31 cellular contexts compared by ENCODE assay signal in genomic region chr11:96107143-96107829, GRCh38.
DNase-seq lines count a peak whose midpoint lies in the region; ATAC-seq and TF ChIP-seq lines count a peak whose summit lies in the region.
"Had no signal": no experiment of that assay in that cellular context is flagged by ENCODE, and none has a peak within 500 bp of the region (broad histone marks: within the 10 kb centered on the region; RNA-seq: fewer than 3 reads in every experiment).

No MANE protein-coding gene starts in this region.

- H3K27me3 ChIP-seq in smooth muscle cell (ENCODE audit: low read depth) (no peaks in the 10 kb centered on the region), MG63 (no peaks in the 10 kb centered on the region)
- H3K27me3 ChIP-seq: gastrocnemius medialis, left lung, ovary, tibial artery had no signal

- H3K79me2 ChIP-seq in smooth muscle cell (ENCODE audit: low read depth): peaks cover 53% of the 10 kb centered on the region

- H3K36me3 ChIP-seq in smooth muscle cell (ENCODE audit: low read depth) (no peaks in the 10 kb centered on the region), MG63 (no peaks in the 10 kb centered on the region)
- H3K36me3 ChIP-seq: gastrocnemius medialis, HAP-1, left lung, ovary, tibial artery, WERI-Rb-1 had no signal

- H3K4me3 Mint-ChIP-seq in activated T-cell treated with anti-CD3 and anti-CD28 coated beads, Interleukin-2, amount 50 U/mL, for 72 hours: no peak overlapping the region
- H3K4me3 Mint-ChIP-seq: activated naive CD8-positive, alpha-beta T cell treated with anti-CD3 and anti-CD28 coated beads, Interleukin-2, amount 50 U/mL, for 24 hours; B cell; naive B cell; T-helper 2 cell treated with Interferon-gamma antibody and Interleukin-4, amounts not matched to agents 5 μg/mL and 100 μg/mL, for 36 hours had no signal

- peaks cover 11% of the 10 kb centered on the region for H3F3A ChIP-seq in smooth muscle cell (ENCODE audit: low read depth)

- 88% methylated on average over 5 of the region's 5 CpGs for WGBS in smooth muscle cell (ENCODE audit: low lambda C conversion rate)

- no peak overlapping the region for H3K4me2 ChIP-seq in smooth muscle cell
- H3K4me2 ChIP-seq: PC-9 had no signal

- no peaks in the 10 kb centered on the region for H3K9me3 Mint-ChIP-seq in activated T-cell treated with anti-CD3 and anti-CD28 coated beads, Interleukin-2, amount 50 U/mL, for 72 hours
- H3K9me3 Mint-ChIP-seq: activated naive CD8-positive, alpha-beta T cell treated with anti-CD3 and anti-CD28 coated beads, Interleukin-2, amount 50 U/mL, for 24 hours; activated T-helper 2 cell treated with anti-CD3 and anti-CD28 coated beads, Interferon-gamma antibody, Interleukin-2, Interleukin-4, amounts not matched to agents 10 μg/mL and 5 μg/mL and 100 μg/mL, durations not matched to agents 14 hours and 24 hours and 36 hours; naive B cell; T-helper 2 cell treated with Interferon-gamma antibody and Interleukin-4, amounts not matched to agents 5 μg/mL and 100 μg/mL, for 36 hours had no signal

- no peak for DNase-seq in activated T-cell treated with anti-CD3 and anti-CD28 coated beads, Interleukin-2, amount 50 U/mL, for 72 hours
- no peak for DNase-seq in activated T-cell treated with anti-CD3 and anti-CD28 coated beads, Interleukin-2, amount 50 U/mL, for 48 hours
- DNase-seq in NCI-H69 (lab: John Stamatoyannopoulos, UW): peak; percentile 74
- peak; percentile 63 for DNase-seq in islet precursor cell
- no peak for DNase-seq in smooth muscle cell (lab: John Stamatoyannopoulos, UW; ENCODE audit: unreplicated experiment)
- no peak for DNase-seq in NCI-H2171 treated with DMSO at 0.1 percent for 48 hours (lab: John Stamatoyannopoulos, UW)
- no peak for DNase-seq in MG63
- DNase-seq in GM10266 (ENCODE audit: extremely low spot score): no peak
- DNase-seq: activated CD8-positive, alpha-beta memory T cell treated with anti-CD3 and anti-CD28 coated beads, Interleukin-2, amount 50 U/mL, for 4 hours; activated naive CD8-positive, alpha-beta T cell treated with anti-CD3 and anti-CD28 coated beads, Interleukin-2, amount 50 U/mL, for 24 hours; Caco-2; DMS79; gastrocnemius medialis; GDM1; hypothalamus; left lung; naive B cell; NCI-H1417 treated with DMSO at 0.1 percent for 48 hours; NCI-H2081; NCI-H510A; NK-92 treated with Interleukin-12 subunit alpha and Interleukin-12 subunit beta, amount 100 ng/mL, for 24 hours; ovary; PC-9; stimulated activated CD4-positive, alpha-beta T cell treated with anti-CD3 and anti-CD28 coated beads, Interleukin-2, amount 100 ng/mL, for 24 hours; tibial artery; WERI-Rb-1 had no signal

- ATAC-seq in activated T-cell treated with anti-CD3 and anti-CD28 coated beads, Interleukin-2, amount 50 U/mL, for 72 hours (replicated peaks in 1 of 2): no peak
- ATAC-seq: activated naive CD8-positive, alpha-beta T cell treated with anti-CD3 and anti-CD28 coated beads, Interleukin-2, amount 50 U/mL, for 24 hours; gastrocnemius medialis; Right ventricle myocardium inferior had no signal

- no peaks in the 10 kb centered on the region for H3K27me3 Mint-ChIP-seq in activated T-cell treated with anti-CD3 and anti-CD28 coated beads, Interleukin-2, amount 50 U/mL, for 72 hours (ENCODE audit: low read depth)
- H3K27me3 Mint-ChIP-seq: activated naive CD8-positive, alpha-beta T cell treated with anti-CD3 and anti-CD28 coated beads, Interleukin-2, amount 50 U/mL, for 24 hours; B cell; naive B cell had no signal

- H2AFZ ChIP-seq in smooth muscle cell (ENCODE audit: low read depth): no peak overlapping the region
- H2AFZ ChIP-seq: PC-9 had no signal

- H3K4me1 ChIP-seq in smooth muscle cell (ENCODE audit: low read depth): peaks cover 22% of the 10 kb centered on the region

- peaks cover 4 to 18% of the 10 kb centered on the region in 2 donors for H3K36me3 Mint-ChIP-seq in activated T-cell treated with anti-CD3 and anti-CD28 coated beads, Interleukin-2, amount 50 U/mL, for 72 hours (ENCODE audit: insufficient read depth in 2 of 2)
- H3K36me3 Mint-ChIP-seq: naive B cell had no signal

- H3K9me3 ChIP-seq in smooth muscle cell (replicated peaks; ENCODE audit: low read depth) (no peaks in the 10 kb centered on the region), MG63 (no peaks in the 10 kb centered on the region)
- H3K9me3 ChIP-seq: Caco-2, gastrocnemius medialis, HAP-1, left lung, ovary, tibial artery had no signal

- TF ChIP-seq CTCF in smooth muscle cell (IDR thresholded peaks at IDR 0.05; ENCODE audit: borderline replicate concordance, insufficient read depth, poor library complexity, severe bottlenecking) (no peak), GM10266 (IDR thresholded peaks at IDR 0.05; ENCODE audit: control insufficient read depth, insufficient read depth, low read depth, missing control alignments) (no peak)

- H4K20me1 ChIP-seq in smooth muscle cell (ENCODE audit: low read depth): no peaks in the 10 kb centered on the region

- no peak overlapping the region for H3K9ac ChIP-seq in smooth muscle cell (ENCODE audit: low read depth)

- H3K4me3 ChIP-seq in smooth muscle cell (no peak overlapping the region), MG63 (no peak overlapping the region)
- H3K4me3 ChIP-seq: gastrocnemius medialis, HAP-1, left lung, ovary, PC-9, tibial artery had no signal

- H3K4me1 Mint-ChIP-seq in activated T-cell treated with anti-CD3 and anti-CD28 coated beads, Interleukin-2, amount 50 U/mL, for 72 hours (ENCODE audit: low read depth): peaks cover 57% of the 10 kb centered on the region

- H3K27ac Mint-ChIP-seq in activated T-cell treated with anti-CD3 and anti-CD28 coated beads, Interleukin-2, amount 50 U/mL, for 72 hours: peak overlapping the region; percentile 34
- H3K27ac Mint-ChIP-seq: activated naive CD8-positive, alpha-beta T cell treated with anti-CD3 and anti-CD28 coated beads, Interleukin-2, amount 50 U/mL, for 24 hours; activated T-helper 2 cell treated with anti-CD3 and anti-CD28 coated beads, Interferon-gamma antibody, Interleukin-2, Interleukin-4, amounts not matched to agents 10 μg/mL and 5 μg/mL and 100 μg/mL, durations not matched to agents 14 hours and 24 hours and 36 hours; B cell; T-helper 2 cell treated with Interferon-gamma antibody and Interleukin-4, amounts not matched to agents 5 μg/mL and 100 μg/mL, for 36 hours had no signal

- H3K27ac ChIP-seq in smooth muscle cell (ENCODE audit: low read depth): peak overlapping the region; percentile 72
- H3K27ac ChIP-seq: gastrocnemius medialis, left lung, ovary, PC-9, tibial artery, WERI-Rb-1 had no signal

Comparison
In these comparisons a context has a peak if more than half of its experiments do, and no peak if none do; other contexts are left out.
1. DNase-seq: peak in NCI-H69 (single experiment) and islet precursor cell (single experiment); none in activated T-cell treated with anti-CD3 and anti-CD28 coated beads, Interleukin-2, amount 50 U/mL, for 72 hours (0 of 2), activated T-cell treated with anti-CD3 and anti-CD28 coated beads, Interleukin-2, amount 50 U/mL, for 48 hours (0 of 2), smooth muscle cell (single experiment), NCI-H2171 treated with DMSO at 0.1 percent for 48 hours (single experiment), MG63 (single experiment) and GM10266 (single experiment).